Comparison of ENCODE assay signal across 26 cellular contexts in genomic region chr2:239605976-239606375, GRCh38.
DNase-seq lines count a peak whose midpoint lies in the region; ATAC-seq, FAIRE-seq and TF ChIP-seq lines count a peak whose summit lies in the region.
"Had no signal": no experiment of that assay in that cellular context is flagged by ENCODE, and none has a peak within 500 bp of the region (broad histone marks: within the 10 kb centered on the region; RNA-seq: fewer than 3 reads in every experiment).

No MANE protein-coding gene starts in this region.

- no TSS peak for BruUV-seq in K562 (replicated peaks; lab: Mats Ljungman, UMichigan)

- ATAC-seq in K562 (no peak), omental fat pad (ENCODE audit: low FRiP score) (no peak), GM19397 (IDR thresholded peaks at IDR 0.05; ENCODE audit: unreplicated experiment) (no peak), GM18867 (IDR thresholded peaks at IDR 0.05; ENCODE audit: unreplicated experiment) (no peak), GM21576 (IDR thresholded peaks at IDR 0.05; ENCODE audit: unreplicated experiment) (no peak)
- ATAC-seq: activated CD8-positive, alpha-beta T cell treated with anti-CD3 and anti-CD28 coated beads, Interleukin-2, amount 10 ng/mL, durations not matched to agents 7 days and 5 days had no signal

- FAIRE-seq in K562 (lab: Jason Lieb, UNC): no peak
- FAIRE-seq: endometrium had no signal

- no peaks in the 10 kb centered on the region for H3K9me1 ChIP-seq in K562 (ENCODE audit: control insufficient read depth, insufficient read depth, low read length)

- H3K79me2 ChIP-seq in K562 (ENCODE audit: control insufficient read depth, insufficient read depth, low read length): no peaks in the 10 kb centered on the region

- TF ChIP-seq RAD21 in K562 (CRISPR knock-in tag; conservative IDR thresholded peaks at IDR 0.05 in 1 of 2, IDR thresholded peaks at IDR 0.05 in 1 of 2): no peak

- H3K27ac ChIP-seq in K562 (ENCODE audit: extremely low read depth, low read depth, low read length): no peak overlapping the region
- H3K27ac ChIP-seq: C4-2B, cardiac muscle cell, ovary, right lobe of liver, upper lobe of left lung had no signal

- peak overlapping the region in 1 of 2 donors; percentile 5 for H3K4me3 Mint-ChIP-seq in CD14-positive monocyte
- H3K4me3 Mint-ChIP-seq: activated CD8-positive, alpha-beta T cell treated with anti-CD3 and anti-CD28 coated beads, Interleukin-2, amount 10 ng/mL, durations not matched to agents 7 days and 5 days; activated naive CD4-positive, alpha-beta T cell treated with anti-CD3 and anti-CD28 coated beads for 36 hours; dendritic cell treated with granulocyte-macrophage colony-stimulating factor and Interleukin-4, amounts not matched to agents 40 ng/mL and 50 ng/mL, for 4 days had no signal

- H3K27ac Mint-ChIP-seq in CD14-positive monocyte: peak overlapping the region; percentile 80 to 93 (median 91)
- H3K27ac Mint-ChIP-seq: activated CD8-positive, alpha-beta T cell treated with anti-CD3 and anti-CD28 coated beads, Interleukin-2, amount 10 ng/mL, durations not matched to agents 7 days and 5 days; activated naive CD4-positive, alpha-beta T cell treated with anti-CD3 and anti-CD28 coated beads for 36 hours; dendritic cell treated with granulocyte-macrophage colony-stimulating factor and Interleukin-4, amounts not matched to agents 40 ng/mL and 50 ng/mL, for 4 days had no signal

- no peak overlapping the region for H3K4me2 ChIP-seq in K562 (ENCODE audit: insufficient read depth, low read length)

- peaks cover 0 to 62% of the 10 kb centered on the region in 2 experiments; a peak in 3 of 5 replicates for H3K27me3 ChIP-seq in K562 (ENCODE audit: control insufficient read depth in 2 of 2, insufficient read depth in 2 of 2, low read length in 2 of 2)
- H3K27me3 ChIP-seq: cardiac muscle cell, ovary, right lobe of liver, upper lobe of left lung had no signal

- intact Hi-C loops in CD14-positive monocyte (cut with micrococcal nuclease) (loop anchor here (2.0 to 10.0 kb wide), 4 partner anchors 51 to 384 kb away; no protein-coding TSS in a partner anchor), K562 (cut with micrococcal nuclease) (no loop called here), posterior vena cava (cut with DNase I) (no loop called here)

- peak; percentile 81 for DNase-seq in CD14-positive monocyte (ENCODE audit: low spot score)
- peak; percentile 94 for DNase-seq in NB4 (ENCODE audit: low read depth)
- DNase-seq in K562 (ENCODE audit: extremely low read depth in 1 of 4, low spot score in 3 of 4): no peak
- DNase-seq in omental fat pad (ENCODE audit: low spot score): peak; percentile 15
- no peak for DNase-seq in posterior vena cava (ENCODE audit: low spot score)
- DNase-seq: activated CD4-positive, alpha-beta T cell treated with anti-CD3 and anti-CD28 coated beads for 1 hour; activated CD8-positive, alpha-beta T cell treated with anti-CD3 and anti-CD28 coated beads, Interleukin-2, amount 10 ng/mL, durations not matched to agents 7 days and 5 days; activated naive CD4-positive, alpha-beta T cell treated with anti-CD3 and anti-CD28 coated beads for 36 hours; activated T-cell treated with anti-CD3 and anti-CD28 coated beads, Interleukin-2, amount 50 U/mL, for 48 hours; GF-D8; kidney glomerular epithelial cell; mesenchymal stem cell; NCI-H1436; NCI-H510A; ovary; stimulated activated CD4-positive, alpha-beta T cell treated with anti-CD3 and anti-CD28 coated beads, Interleukin-15, amount 100 ng/mL, for 24 hours; stimulated activated CD8-positive, alpha-beta memory T cell treated with anti-CD3 and anti-CD28 coated beads, Interleukin-4, amount 100 ng/mL, for 48 hours had no signal

- in situ Hi-C loops in K562 (cut with MboI): no loop called here

- peaks cover 0 to 4% of the 10 kb centered on the region in 2 donors for H3K36me3 Mint-ChIP-seq in CD14-positive monocyte

- no peaks in the 10 kb centered on the region for H3K9me3 ChIP-seq in K562 (replicated peaks; ENCODE audit: control insufficient read depth, insufficient read depth, low read depth, low read length)
- H3K9me3 ChIP-seq: ovary, right lobe of liver, upper lobe of left lung had no signal

- H3K9ac ChIP-seq in K562 (ENCODE audit: insufficient read depth in 1 of 2, low read depth in 2 of 2, low read length in 2 of 2): no peak overlapping the region

- H3K4me3 ChIP-seq in NB4 (ENCODE audit: low read depth, low read length) (no peak overlapping the region), K562 (no peak overlapping the region)
- H3K4me3 ChIP-seq: cardiac muscle cell, ovary, right lobe of liver, upper lobe of left lung had no signal

- peaks cover 0 to 3% (median 0%) of the 10 kb centered on the region in 3 donors for H3K27me3 Mint-ChIP-seq in CD14-positive monocyte (ENCODE audit: low read depth in 3 of 3)

- TF ChIP-seq CTCF in CD14-positive monocyte (IDR thresholded peaks at IDR 0.05) (no peak), NB4 (IDR thresholded peaks at IDR 0.05; ENCODE audit: low read depth, low read length) (no peak), K562 (IDR thresholded peaks at IDR 0.05 in 2 of 3, conservative IDR thresholded peaks at IDR 0.05 in 1 of 3; ENCODE audit: insufficient read depth in 2 of 3, low read depth in 1 of 3, low read length in 3 of 3) (no peak), omental fat pad (IDR thresholded peaks at IDR 0.05) (no peak)

- WGBS in K562 (ENCODE audit: insufficient coverage, low coverage, missing lambda C conversion rate): 0% methylated on average over 5 of the region's 5 CpGs

- no peaks in the 10 kb centered on the region for H3K36me3 ChIP-seq in K562 (ENCODE audit: control insufficient read depth, insufficient read depth, low read length)
- H3K36me3 ChIP-seq: cardiac muscle cell, ovary, right lobe of liver, upper lobe of left lung had no signal

- no peaks in the 10 kb centered on the region for H4K20me1 ChIP-seq in K562 (replicated peaks; ENCODE audit: control insufficient read depth, insufficient read depth, low read length)

- no peak for TF ChIP-seq EP300 in K562 (IDR thresholded peaks at IDR 0.05; ENCODE audit: low read length)

- peaks cover 0 to 5% (median 3%) of the 10 kb centered on the region in 7 donors for H3K9me3 Mint-ChIP-seq in CD14-positive monocyte
- H3K9me3 Mint-ChIP-seq: activated naive CD4-positive, alpha-beta T cell treated with anti-CD3 and anti-CD28 coated beads for 36 hours; dendritic cell treated with granulocyte-macrophage colony-stimulating factor and Interleukin-4, amounts not matched to agents 40 ng/mL and 50 ng/mL, for 4 days had no signal

- H3K4me1 Mint-ChIP-seq in CD14-positive monocyte: peaks cover 70% of the 10 kb centered on the region

- no peak overlapping the region for H2AFZ ChIP-seq in K562 (ENCODE audit: low read depth, low read length)

- CTCF ChIA-PET in K562 (lab: Yijun Ruan, JAX; ENCODE audit: low intra/inter-chr PET ratio): no interaction called here

- TF ChIP-seq POLR2A in NB4 (IDR thresholded peaks at IDR 0.05; ENCODE audit: extremely low read depth, insufficient read length) (no peak), K562 (conservative IDR thresholded peaks at IDR 0.05) (no peak)

- POLR2A ChIA-PET in K562 (lab: Yijun Ruan, JAX): no interaction called here

- H3K4me1 ChIP-seq in K562 (replicated peaks in 1 of 2; ENCODE audit: control insufficient read depth in 2 of 2, insufficient read depth in 2 of 2, low read length in 2 of 2): no peaks in the 10 kb centered on the region
- H3K4me1 ChIP-seq: right lobe of liver had no signal

TF ChIP-seq in K562, 482 proteins besides CTCF, POLR2A, EP300 and RAD21:
- TF ChIP-seq LEF1 (IDR thresholded peaks at IDR 0.05): no peak
- peak; percentile 60 for TF ChIP-seq CEBPB (tag; IDR thresholded peaks at IDR 0.05)
- TF ChIP-seq SAP30 (IDR thresholded peaks at IDR 0.05; ENCODE audit: borderline replicate concordance, insufficient read depth, low read depth, low read length, poor library complexity, severe bottlenecking): no peak
- no peak for TF ChIP-seq CEBPG (CRISPR knock-in tag; IDR thresholded peaks at IDR 0.05)
- TF ChIP-seq CEBPG (tag; conservative IDR thresholded peaks at IDR 0.05 in 1 of 2, IDR thresholded peaks at IDR 0.05 in 1 of 2): peak in 1 of 2 experiments; percentile 64; a peak in 2 of 4 replicates
- TF ChIP-seq ARID2 (IDR thresholded peaks at IDR 0.05): no peak

Comparison
In these comparisons a context has a peak if more than half of its experiments do, and no peak if none do; other contexts are left out.
1. DNase-seq: peak in CD14-positive monocyte (single experiment), NB4 (single experiment) and omental fat pad (single experiment); none in K562 (0 of 4) and posterior vena cava (single experiment).
2. intact Hi-C loops: an anchor here in CD14-positive monocyte (2.0 to 10.0 kb wide); none called in K562 and posterior vena cava.